Comparison of ENCODE assay signal across 8 cellular contexts in genomic region chr5:74638776-74639537, GRCh38. TPM values are rescaled to one million over a fixed set of nuclear protein-coding genes. Genes with fewer than 3 reads are reported as not detected.
DNase-seq lines count a peak whose midpoint lies in the region; ATAC-seq and TF ChIP-seq lines count a peak whose summit lies in the region.

No MANE protein-coding gene starts in this region.

- intact Hi-C loops in left lung (cut with DNase I): loop anchor here in 1 of 2 donors (10.0 kb wide), 1 partner anchor 74 kb away; no protein-coding TSS in a partner anchor
- intact Hi-C loops in posterior cingulate gyrus (cut with DNase I): loop anchor here (10.0 kb wide), 1 partner anchor 344 kb away; no protein-coding TSS in a partner anchor

- POLR2A ChIA-PET in CD8-positive, alpha-beta memory T cell (lab: Charles Lee): no interaction called here

- H3K4me3 ChIP-seq in CD8-positive, alpha-beta memory T cell (ENCODE audit: low read length): peak overlapping the region; percentile 79
- H3K4me3 ChIP-seq in left lung (peak overlapping the region; percentile 84 to 86), tibial nerve (peak overlapping the region in 3 of 4 donors; percentile 68 to 73 (median 69))

- peak overlapping the region; percentile 1 to 93 (median 70) for H3K27ac Mint-ChIP-seq in CD8-positive, alpha-beta memory T cell
- no peak overlapping the region for H3K27ac Mint-ChIP-seq in activated naive CD8-positive, alpha-beta T cell treated with anti-CD3 and anti-CD28 coated beads for 36 hours

- WGBS in tibial nerve, 2 donors: 36 to 42% methylated on average over 7 of the region's 7 CpGs

- CTCF ChIA-PET in CD8-positive, alpha-beta memory T cell (lab: Charles Lee): interaction anchor here (1.2 kb wide), 1 partner anchor 11 kb away, joined by 4 read pairs; no protein-coding TSS in a partner anchor

- H3K27me3 Mint-ChIP-seq in CD8-positive, alpha-beta memory T cell: peaks cover 14 to 29% of the 10 kb centered on the region in 2 donors
- H3K27me3 Mint-ChIP-seq in activated naive CD8-positive, alpha-beta T cell treated with anti-CD3 and anti-CD28 coated beads for 36 hours: peaks cover 72% of the 10 kb centered on the region

- DNase-seq in CD8-positive, alpha-beta memory T cell: no peak
- no peak for DNase-seq in activated naive CD8-positive, alpha-beta T cell treated with anti-CD3 and anti-CD28 coated beads for 36 hours
- no peak for DNase-seq in left lung
- no peak for DNase-seq in tibial nerve (ENCODE audit: low spot score in 2 of 2)
- DNase-seq in posterior cingulate gyrus: no peak
- no peak for DNase-seq in NK-92 treated with Interleukin-12 subunit alpha and Interleukin-12 subunit beta, amount 100 ng/mL, for 24 hours (lab: John Stamatoyannopoulos, UW)

- peaks cover 23 to 41% (median 34%) of the 10 kb centered on the region in 3 donors for H3K4me1 Mint-ChIP-seq in CD8-positive, alpha-beta memory T cell
- peaks cover 26% of the 10 kb centered on the region for H3K4me1 Mint-ChIP-seq in activated naive CD8-positive, alpha-beta T cell treated with anti-CD3 and anti-CD28 coated beads for 36 hours

- no peak overlapping the region for H3K27ac ChIP-seq in CD8-positive, alpha-beta memory T cell (ENCODE audit: low read depth, low read length)
- H3K27ac ChIP-seq in left lung (peak overlapping the region; percentile 97), tibial nerve (peak overlapping the region in 1 of 4 donors; percentile 78)

- peaks cover 11% of the 10 kb centered on the region for H3K4me1 ChIP-seq in CD8-positive, alpha-beta memory T cell (ENCODE audit: insufficient read depth, low read length)
- H3K4me1 ChIP-seq in left lung (peaks cover 21 to 76% of the 10 kb centered on the region in 2 donors), tibial nerve (peaks cover 0 to 34% (median 8%) of the 10 kb centered on the region in 4 donors)

- no peaks in the 10 kb centered on the region for H3K36me3 ChIP-seq in CD8-positive, alpha-beta memory T cell (ENCODE audit: insufficient read depth, low read length)
- H3K36me3 ChIP-seq in left lung: peaks cover 6 to 23% of the 10 kb centered on the region in 2 donors
- H3K36me3 ChIP-seq in tibial nerve: peaks cover 0 to 10% (median 0%) of the 10 kb centered on the region in 3 donors

- no peaks in the 10 kb centered on the region for H3K9me3 Mint-ChIP-seq in CD8-positive, alpha-beta memory T cell
- no peaks in the 10 kb centered on the region for H3K9me3 Mint-ChIP-seq in activated naive CD8-positive, alpha-beta T cell treated with anti-CD3 and anti-CD28 coated beads for 36 hours

- no peak for TF ChIP-seq POLR2A in tibial nerve (IDR thresholded peaks at IDR 0.05)

- no peak for TF ChIP-seq EP300 in tibial nerve (IDR thresholded peaks at IDR 0.05)

- ATAC-seq in GM19025 (IDR thresholded peaks at IDR 0.05; ENCODE audit: low read depth, unreplicated experiment) (peak; percentile 31), HG03432 (IDR thresholded peaks at IDR 0.05; ENCODE audit: unreplicated experiment) (peak; percentile 35), left lung (no peak)

- no peaks in the 10 kb centered on the region for H3K27me3 ChIP-seq in CD8-positive, alpha-beta memory T cell (ENCODE audit: insufficient read depth, low read length, poor library complexity, severe bottlenecking)
- H3K27me3 ChIP-seq in left lung (no peaks in the 10 kb centered on the region), tibial nerve (no peaks in the 10 kb centered on the region)

- no peaks in the 10 kb centered on the region for H3K9me3 ChIP-seq in CD8-positive, alpha-beta memory T cell (ENCODE audit: low read length)
- H3K9me3 ChIP-seq in left lung: no peaks in the 10 kb centered on the region
- no peaks in the 10 kb centered on the region for H3K9me3 ChIP-seq in tibial nerve

- H3K36me3 Mint-ChIP-seq in CD8-positive, alpha-beta memory T cell: peaks cover 3 to 22% (median 5%) of the 10 kb centered on the region in 3 donors
- H3K36me3 Mint-ChIP-seq in activated naive CD8-positive, alpha-beta T cell treated with anti-CD3 and anti-CD28 coated beads for 36 hours: no peaks in the 10 kb centered on the region

- H3K4me3 Mint-ChIP-seq in CD8-positive, alpha-beta memory T cell: peak overlapping the region; percentile 86 to 96 (median 89)
- H3K4me3 Mint-ChIP-seq in activated naive CD8-positive, alpha-beta T cell treated with anti-CD3 and anti-CD28 coated beads for 36 hours: peak overlapping the region; percentile 83

- TF ChIP-seq CTCF in left lung (IDR thresholded peaks at IDR 0.05) (no peak), tibial nerve (IDR thresholded peaks at IDR 0.05) (no peak)

RNA-seq across cellular contexts. Expression of gene ENC1, which starts 1.6 kb away (rescaled TPM):
- total RNA-seq in CD8-positive, alpha-beta memory T cell: under 1 TPM; 0.68 to 0.93 TPM
- polyA plus RNA-seq in CD8-positive, alpha-beta memory T cell: 3.5 TPM
- total RNA-seq in activated naive CD8-positive, alpha-beta T cell treated with anti-CD3 and anti-CD28 coated beads for 36 hours: under 1 TPM; 0.52 to 0.60 TPM
- total RNA-seq in left lung: 10 to 100 TPM; 34.6 to 51.3 TPM
- total RNA-seq in tibial nerve: 10 to 100 TPM in 2 of 4 donors, 1 to 10 TPM in 2; 4.0 to 11.7 (median 7.7) TPM

RNA-seq across cellular contexts. Expression of gene HEXB, which starts 46.1 kb away (rescaled TPM):
- total RNA-seq in CD8-positive, alpha-beta memory T cell: 10 to 100 TPM; 57.4 to 64.7 TPM
- polyA plus RNA-seq in CD8-positive, alpha-beta memory T cell: 116 TPM
- total RNA-seq in activated naive CD8-positive, alpha-beta T cell treated with anti-CD3 and anti-CD28 coated beads for 36 hours: 10 to 100 TPM; 44.7 to 51.7 TPM
- 100 to 1,000 TPM; 204 to 215 TPM for total RNA-seq in left lung
- 100 to 1,000 TPM in 3 of 4 donors, 10 to 100 TPM in 1; 79.1 to 166 (median 129) TPM for total RNA-seq in tibial nerve
